Comparison of ENCODE assay signal across 2 cellular contexts in genomic region chr11:106031936-106032335, GRCh38.
TF ChIP-seq lines count a peak whose summit lies in the region.

No MANE protein-coding gene starts in this region.

TF ChIP-seq in IMR-90, 13 proteins besides CTCF, POLR2A, EP300 and RAD21:
- TF ChIP-seq MAZ (IDR thresholded peaks at IDR 0.05; ENCODE audit: borderline replicate concordance, low read depth, low read length), result no peak
- TF ChIP-seq FOS (IDR thresholded peaks at IDR 0.05; ENCODE audit: low read depth, low read length), result no peak

TF ChIP-seq in endothelial cell of umbilical vein, 7 proteins besides CTCF, POLR2A, EP300 and RAD21:
- TF ChIP-seq EZH2 (IDR thresholded peaks at IDR 0.05; ENCODE audit: borderline replicate concordance, low read depth, low read length, severe bottlenecking) (no peak), GATA2 (IDR thresholded peaks at IDR 0.05; ENCODE audit: insufficient read depth, insufficient read length, low read depth, low read length) (no peak), POLR2AphosphoS5 (IDR thresholded peaks at IDR 0.05; ENCODE audit: insufficient read depth, low read depth, low read length) (no peak), FOS (IDR thresholded peaks at IDR 0.05; ENCODE audit: borderline replicate concordance, insufficient read depth, low read length) (no peak), MAX (IDR thresholded peaks at IDR 0.05; ENCODE audit: insufficient read depth, insufficient read length) (no peak), JUN (IDR thresholded peaks at IDR 0.05; ENCODE audit: borderline replicate concordance, insufficient read depth, insufficient read length, low read depth) (no peak), MYC (IDR thresholded peaks at IDR 0.05; ENCODE audit: low read depth, low read length) (no peak)
TF ChIP-seq in endothelial cell of umbilical vein: peak in this region for 0.
